13 cellular contexts compared by ENCODE assay signal in genomic region chr7:138267934-138268333, GRCh38.
A peak's percentile ranks its signal among the peaks of the same experiment; 100 is the strongest.
DNase-seq lines count a peak whose midpoint lies in the region; ATAC-seq and TF ChIP-seq lines count a peak whose summit lies in the region.
"Had no signal": no experiment of that assay in that cellular context is flagged by ENCODE, and none has a peak within 500 bp of the region (broad histone marks: within the 10 kb centered on the region; RNA-seq: fewer than 3 reads in every experiment).

No MANE protein-coding gene starts in this region.

- H2BK15ac ChIP-seq in H9 (ENCODE audit: low read depth, low read length) (no peak overlapping the region), mesenchymal stem cell (ENCODE audit: low read depth, poor library complexity, severe bottlenecking) (no peak overlapping the region)

- H3K4me2 ChIP-seq in H9 (ENCODE audit: insufficient read depth, insufficient read length, low read length) (no peak overlapping the region), mesenchymal stem cell (ENCODE audit: low read length, poor library complexity, severe bottlenecking) (no peak overlapping the region)

- H3K27me3 ChIP-seq in H9 (ENCODE audit: insufficient read depth, low read length) (no peaks in the 10 kb centered on the region), mesenchymal stem cell (ENCODE audit: control insufficient read depth in 1 of 2, insufficient read depth in 1 of 2, low read length in 2 of 2) (no peaks in the 10 kb centered on the region)

- no peak overlapping the region for H3K4me3 ChIP-seq in mesenchymal stem cell (ENCODE audit: insufficient read depth in 1 of 2, low read depth in 1 of 2, low read length in 2 of 2)

- no peak overlapping the region for H2BK120ac ChIP-seq in H9 (ENCODE audit: low read depth, low read length, poor library complexity, severe bottlenecking)
- H2BK120ac ChIP-seq in mesenchymal stem cell (ENCODE audit: low read depth, low read length) = no peak overlapping the region

- H2AFZ ChIP-seq in H9 (ENCODE audit: low read length) = no peak overlapping the region
- no peak overlapping the region for H2AFZ ChIP-seq in mesenchymal stem cell (ENCODE audit: low read depth, low read length)

- no peaks in the 10 kb centered on the region for H3K9me3 ChIP-seq in H9 (ENCODE audit: control insufficient read depth, low read depth, low read length)
- peaks cover 17% of the 10 kb centered on the region for H3K9me3 ChIP-seq in mesenchymal stem cell (ENCODE audit: control insufficient read depth, low read length)

- H2BK5ac ChIP-seq in H9 (ENCODE audit: insufficient read length, low read length) (no peak overlapping the region), mesenchymal stem cell (ENCODE audit: low read depth, low read length, poor library complexity, severe bottlenecking) (no peak overlapping the region)

- H3K14ac ChIP-seq in H9 (ENCODE audit: insufficient read depth, low read length) = no peak overlapping the region; the same call in 1 of the 2 replicates
- no peak overlapping the region for H3K14ac ChIP-seq in mesenchymal stem cell (ENCODE audit: low read length in 2 of 2)

- H4K91ac ChIP-seq in H9 (ENCODE audit: insufficient read length, low read depth, low read length) = no peak overlapping the region
- no peak overlapping the region for H4K91ac ChIP-seq in mesenchymal stem cell (ENCODE audit: low read length)

- no peak overlapping the region for H2BK12ac ChIP-seq in H9 (ENCODE audit: insufficient read length, low read depth, low read length)
- H2BK12ac ChIP-seq in mesenchymal stem cell (ENCODE audit: low read length in 2 of 2) = no peak overlapping the region

- in situ Hi-C loops in GM13976 (cut with MboI; ENCODE audit: low sequenced_read_pairs, unreplicated experiment) = no loop called here

- WGBS in H9 (ENCODE audit: extremely low coverage, insufficient read length, low lambda C conversion rate) = no CpG with 5 or more reads among the region's 6 CpGs
- 84% methylated on average over 6 of the region's 6 CpGs for WGBS in mesenchymal stem cell

- no peaks in the 10 kb centered on the region for H3K27me3 Mint-ChIP-seq in H9 (ENCODE audit: low read depth)
- H3K27me3 Mint-ChIP-seq in Calu3 (ENCODE audit: unreplicated experiment) = no peaks in the 10 kb centered on the region
- H3K27me3 Mint-ChIP-seq: B cell, IgD-negative memory B cell had no signal

- no peaks in the 10 kb centered on the region for H4K20me1 ChIP-seq in H9 (ENCODE audit: control insufficient read depth, insufficient read depth, insufficient read length)

- H3K23me2 ChIP-seq in H9 (ENCODE audit: insufficient read length, low read depth, low read length, poor library complexity, severe bottlenecking) = no peaks in the 10 kb centered on the region

- H3T11ph ChIP-seq in H9 (ENCODE audit: low read length) = no peak overlapping the region

- no peak overlapping the region for H3K56ac ChIP-seq in H9 (ENCODE audit: insufficient read length, low read depth, low read length)

- intact Hi-C loops in posterior vena cava (cut with DNase I) (no loop called here), Calu3 (cut with micrococcal nuclease; ENCODE audit: unreplicated experiment) (no loop called here)

- H3K23ac ChIP-seq in H9 (ENCODE audit: insufficient read length, low read depth, low read length) (no peak overlapping the region), mesenchymal stem cell (ENCODE audit: low read length in 2 of 2) (no peak overlapping the region)

- H3K79me1 ChIP-seq in H9 (ENCODE audit: insufficient read depth, low read depth, low read length, poor library complexity, severe bottlenecking) (no peaks in the 10 kb centered on the region), mesenchymal stem cell (replicated peaks; ENCODE audit: low read length, poor library complexity, severe bottlenecking) (no peaks in the 10 kb centered on the region)

- H3K27ac Mint-ChIP-seq in H9 = peak overlapping the region in 1 of 3 experiments; percentile 59; a peak in 1 of 7 replicates
- no peak overlapping the region for H3K27ac Mint-ChIP-seq in Calu3 (ENCODE audit: unreplicated experiment)
- H3K27ac Mint-ChIP-seq: B cell; CD4-positive, alpha-beta T cell had no signal

- TF ChIP-seq CTCF in GM13976 (IDR thresholded peaks at IDR 0.05; ENCODE audit: borderline replicate concordance, control extremely low read depth, extremely low read depth, insufficient read depth, missing control alignments) (no peak), H9 (conservative IDR thresholded peaks at IDR 0.05) (no peak), Calu3 (IDR thresholded peaks at IDR 0.05; ENCODE audit: unreplicated experiment) (no peak)

- H3K18ac ChIP-seq in H9 (ENCODE audit: insufficient read length, low read depth, low read length) (no peak overlapping the region), mesenchymal stem cell (ENCODE audit: low read depth in 1 of 2, low read length in 2 of 2) (no peak overlapping the region)

- H3K9ac ChIP-seq in H9 (ENCODE audit: extremely low read depth, insufficient read length, low read length) = no peak overlapping the region
- no peak overlapping the region for H3K9ac ChIP-seq in mesenchymal stem cell (ENCODE audit: low read length)

- DNase-seq in GM13976 (ENCODE audit: low spot score) (peak; percentile 5), H9 (peak; percentile 29), mesenchymal stem cell (no peak), posterior vena cava (ENCODE audit: low spot score) (peak; percentile 79), NCI-H2029 (lab: John Stamatoyannopoulos, UW) (no peak), Calu3 (no peak)
- DNase-seq: C1 segment of cervical spinal cord; CD4-positive, alpha-beta T cell; DMS79 had no signal

- no peaks in the 10 kb centered on the region for H3K4me1 ChIP-seq in H9 (ENCODE audit: insufficient read depth, low read length)
- no peaks in the 10 kb centered on the region for H3K4me1 ChIP-seq in mesenchymal stem cell (ENCODE audit: control insufficient read depth, insufficient read depth, low read depth, low read length)

- H3K36me3 Mint-ChIP-seq in H9 (ENCODE audit: insufficient read depth in 1 of 3, low read depth in 3 of 3) = peaks cover 0 to 4% (median 2%) of the 10 kb centered on the region in 3 experiments; a peak in 1 of 7 replicates
- H3K36me3 Mint-ChIP-seq in Calu3 (ENCODE audit: insufficient read depth, unreplicated experiment) = no peaks in the 10 kb centered on the region
- H3K36me3 Mint-ChIP-seq: IgD-negative memory B cell had no signal

- CTCF ChIA-PET in Calu3 (lab: Charles Lee) = no interaction called here

- H3K4ac ChIP-seq in H9 (ENCODE audit: low read depth, low read length) (no peak overlapping the region; the same call in 1 of the 2 replicates), mesenchymal stem cell (ENCODE audit: low read depth in 1 of 2, low read length in 2 of 2) (no peak overlapping the region)

- no peaks in the 10 kb centered on the region for H3K79me2 ChIP-seq in H9 (ENCODE audit: insufficient read depth, low read length)

- H4K8ac ChIP-seq in H9 (replicated peaks; ENCODE audit: insufficient read length, low read depth, low read length) = no peak overlapping the region
- H4K8ac ChIP-seq in mesenchymal stem cell (ENCODE audit: low read length) = no peak overlapping the region

- H2AK5ac ChIP-seq in H9 (ENCODE audit: insufficient read length, low read length) = no peak overlapping the region
- peak overlapping the region; percentile 10 for H2AK5ac ChIP-seq in mesenchymal stem cell (ENCODE audit: low read length, severe bottlenecking)

- BruUV-seq in Calu3 (replicated peaks; lab: Mats Ljungman, UMichigan) = no TSS peak

- H3K4me1 Mint-ChIP-seq in H9 (peaks cover under 1 to 2% of the 10 kb centered on the region in 2 experiments; a peak in 3 of 4 replicates), Calu3 (ENCODE audit: low read depth, unreplicated experiment) (no peaks in the 10 kb centered on the region)
- H3K4me1 Mint-ChIP-seq: B cell, IgD-negative memory B cell had no signal

- no peak for ATAC-seq in HG03175 (IDR thresholded peaks at IDR 0.05; ENCODE audit: unreplicated experiment)
- ATAC-seq: HCT116 had no signal

- H3K9me3 Mint-ChIP-seq in H9 = peaks cover 0 to 3% of the 10 kb centered on the region in 2 experiments; a peak in 3 of 5 replicates
- H3K9me3 Mint-ChIP-seq in Calu3 (ENCODE audit: low read depth, unreplicated experiment) = peaks cover 2% of the 10 kb centered on the region
- H3K9me3 Mint-ChIP-seq: CD4-positive, alpha-beta T cell had no signal

- no peaks in the 10 kb centered on the region for H3K36me3 ChIP-seq in mesenchymal stem cell (ENCODE audit: control insufficient read depth in 1 of 2, insufficient read depth in 2 of 2, low read depth in 1 of 2, low read length in 2 of 2)

- H2BK20ac ChIP-seq in H9 (ENCODE audit: low read depth, low read length, poor library complexity, severe bottlenecking) = no peak overlapping the region

- no peak overlapping the region; a peak in 1 of 5 replicates for H3K4me3 Mint-ChIP-seq in H9
- H3K4me3 Mint-ChIP-seq in Calu3 (ENCODE audit: low read depth, unreplicated experiment) = no peak overlapping the region
- H3K4me3 Mint-ChIP-seq: B cell; CD4-positive, alpha-beta T cell; IgD-negative memory B cell had no signal

- H3K27ac ChIP-seq in H9 (ENCODE audit: insufficient read length, low read depth, low read length) = no peak overlapping the region
- no peak overlapping the region for H3K27ac ChIP-seq in mesenchymal stem cell (ENCODE audit: low read length, poor library complexity, severe bottlenecking)

- no peak overlapping the region for H4K5ac ChIP-seq in H9 (ENCODE audit: insufficient read length, low read depth, low read length)

Comparison
In these comparisons a context has a peak if more than half of its experiments do, and no peak if none do; other contexts are left out.
1. DNase-seq: peak in GM13976 (single experiment), H9 (single experiment) and posterior vena cava (single experiment); none in mesenchymal stem cell (single experiment), NCI-H2029 (single experiment) and Calu3 (single experiment).